Comparison of ENCODE assay signal across 41 cellular contexts in the genomic region with DNA sequence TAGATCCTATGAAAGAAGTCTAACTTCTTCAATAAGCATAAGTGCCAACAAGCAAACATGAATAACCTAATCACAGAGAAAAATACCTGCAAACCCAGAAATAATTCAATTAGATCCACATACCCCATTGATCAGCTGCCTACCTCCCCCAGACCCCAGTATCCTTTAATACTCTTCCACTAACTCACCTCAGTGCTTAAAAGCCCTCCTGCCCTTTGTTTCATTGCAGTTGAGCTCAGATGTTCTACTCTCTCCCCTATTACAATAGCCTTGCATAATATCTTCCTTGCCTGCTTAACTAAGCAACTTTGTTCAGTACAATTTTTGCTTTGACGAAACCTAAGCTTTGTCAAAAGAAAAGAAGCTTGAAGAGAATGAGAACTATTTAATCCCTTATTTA.
"Had no signal": no experiment of that assay in that cellular context is flagged by ENCODE, and none has a peak within 500 bp of the region (broad histone marks: within the 10 kb centered on the region; RNA-seq: fewer than 3 reads in every experiment).

No MANE protein-coding gene starts in this region.

- H3K27me3 Mint-ChIP-seq: activated naive CD4-positive, alpha-beta T cell treated with anti-CD3 and anti-CD28 coated beads, Interleukin-2, amount 10 ng/mL, durations not matched to agents 7 days and 5 days; activated naive CD4-positive, alpha-beta T cell treated with anti-CD3 and anti-CD28 coated beads, Interleukin-2, amount 50 U/mL, for 24 hours; activated naive CD8-positive, alpha-beta T cell; activated naive CD8-positive, alpha-beta T cell treated with anti-CD3 and anti-CD28 coated beads for 36 hours; activated naive CD8-positive, alpha-beta T cell treated with anti-CD3 and anti-CD28 coated beads, Interleukin-2, amount 10 ng/mL, durations not matched to agents 7 days and 5 days; activated naive CD8-positive, alpha-beta T cell treated with anti-CD3 and anti-CD28 coated beads, Interleukin-2, amount 50 U/mL, for 24 hours; activated T-cell treated with anti-CD3 and anti-CD28 coated beads, Interleukin-2, amount 50 U/mL, for 24 hours; activated T-helper 17 cell treated with anti-CD3 and anti-CD28 coated beads, Interleukin-2, amount 50 U/mL, for 72 hours; brain; central memory CD8-positive, alpha-beta T cell had no signal

- H3K36me3 Mint-ChIP-seq: activated naive CD4-positive, alpha-beta T cell treated with anti-CD3 and anti-CD28 coated beads, Interleukin-2, amount 10 ng/mL, durations not matched to agents 7 days and 5 days; activated naive CD8-positive, alpha-beta T cell treated with anti-CD3 and anti-CD28 coated beads, Interleukin-2, amount 10 ng/mL, durations not matched to agents 7 days and 5 days had no signal

- H3K27me3 ChIP-seq: adrenal gland, ascending aorta, body of pancreas, brain microvascular endothelial cell, breast epithelium, cardiac muscle cell had no signal

- H3K9me3 ChIP-seq: adrenal gland had no signal

- ATAC-seq: activated naive CD4-positive, alpha-beta T cell treated with anti-CD3 and anti-CD28 coated beads, Interleukin-2, amount 50 U/mL, for 72 hours; activated naive CD8-positive, alpha-beta T cell treated with anti-CD3 and anti-CD28 coated beads, Interleukin-2, amount 50 U/mL, for 24 hours; activated T-cell treated with anti-CD3 and anti-CD28 coated beads, Interleukin-2, amount 50 U/mL, for 4 hours; activated T-cell treated with anti-CD3 and anti-CD28 coated beads, Interleukin-2, amount 50 U/mL, for 72 hours; activated T-helper 17 cell treated with anti-CD3 and anti-CD28 coated beads, Interleukin-2, amount 50 U/mL, for 72 hours; body of pancreas had no signal

- H3K9me3 Mint-ChIP-seq: activated naive CD4-positive, alpha-beta T cell treated with anti-CD3 and anti-CD28 coated beads, Interleukin-2, amount 10 ng/mL, durations not matched to agents 7 days and 5 days; activated T-helper 1 cell treated with anti-CD3 and anti-CD28 coated beads, Interleukin-12 subunit alpha, Interleukin-12 subunit beta, Interleukin-2, Interleukin-4 antibody, amounts not matched to agents 30 ng/mL and 10 ng/mL and 1 ng/mL, durations not matched to agents 14 hours and 24 hours and 36 hours; activated T-helper 2 cell treated with anti-CD3 and anti-CD28 coated beads, Interferon-gamma antibody, Interleukin-2, Interleukin-4, amounts not matched to agents 10 μg/mL and 5 μg/mL and 100 μg/mL, durations not matched to agents 14 hours and 24 hours and 36 hours had no signal

- DNase-seq: activated effector memory CD4-positive, alpha-beta T cell treated with anti-CD3 and anti-CD28 coated beads, Interleukin-2, amount 50 U/mL, for 16 hours; activated effector memory CD4-positive, alpha-beta T cell treated with Interleukin-2 at 50 U/mL for 16 hours; activated gamma-delta T cell; activated gamma-delta T cell treated with Interleukin-2 at 50 U/mL for 16 hours; activated naive CD4-positive, alpha-beta T cell; activated naive CD4-positive, alpha-beta T cell treated with anti-CD3 and anti-CD28 coated beads for 36 hours; activated naive CD4-positive, alpha-beta T cell treated with anti-CD3 and anti-CD28 coated beads, Interleukin-2, amount 10 ng/mL, durations not matched to agents 7 days and 5 days; activated naive CD4-positive, alpha-beta T cell treated with anti-CD3 and anti-CD28 coated beads, Interleukin-2, amount 50 U/mL, for 16 hours; activated naive CD4-positive, alpha-beta T cell treated with Interleukin-2 at 50 U/mL for 16 hours; activated naive CD8-positive, alpha-beta T cell treated with anti-CD3 and anti-CD28 coated beads for 36 hours; activated naive CD8-positive, alpha-beta T cell treated with anti-CD3 and anti-CD28 coated beads, Interleukin-2, amount 10 ng/mL, durations not matched to agents 7 days and 5 days; activated naive CD8-positive, alpha-beta T cell treated with anti-CD3 and anti-CD28 coated beads, Interleukin-2, amount 50 U/mL, for 24 hours; activated T-cell treated with anti-CD3 and anti-CD28 coated beads for 4 hours; activated T-cell treated with anti-CD3 and anti-CD28 coated beads, Interleukin-2, amount 50 U/mL, for 1 hour; activated T-cell treated with anti-CD3 and anti-CD28 coated beads, Interleukin-2, amount 50 U/mL, for 24 hours; activated T-cell treated with anti-CD3 and anti-CD28 coated beads, Interleukin-2, amount 50 U/mL, for 4 hours; activated T-cell treated with anti-CD3 and anti-CD28 coated beads, Interleukin-2, amount 50 U/mL, for 48 hours; activated T-cell treated with anti-CD3 and anti-CD28 coated beads, Interleukin-2, amount 50 U/mL, for 72 hours; adrenal gland; amniotic stem cell; amygdala; anterior cingulate cortex; aorta; body of pancreas; brain microvascular endothelial cell; caudate nucleus; central memory CD4-positive, alpha-beta T cell; cerebellar nuclear complex had no signal

- H3K4me3 Mint-ChIP-seq: activated naive CD4-positive, alpha-beta T cell treated with anti-CD3 and anti-CD28 coated beads for 36 hours; activated naive CD4-positive, alpha-beta T cell treated with anti-CD3 and anti-CD28 coated beads, Interleukin-2, amount 10 ng/mL, durations not matched to agents 7 days and 5 days; activated naive CD4-positive, alpha-beta T cell treated with anti-CD3 and anti-CD28 coated beads, Interleukin-2, amount 50 U/mL, for 24 hours; activated naive CD8-positive, alpha-beta T cell; activated naive CD8-positive, alpha-beta T cell treated with anti-CD3 and anti-CD28 coated beads for 36 hours; activated naive CD8-positive, alpha-beta T cell treated with anti-CD3 and anti-CD28 coated beads, Interleukin-2, amount 10 ng/mL, durations not matched to agents 7 days and 5 days; activated naive CD8-positive, alpha-beta T cell treated with anti-CD3 and anti-CD28 coated beads, Interleukin-2, amount 50 U/mL, for 24 hours; activated T-cell treated with anti-CD3 and anti-CD28 coated beads, Interleukin-2, amount 50 U/mL, for 24 hours; activated T-cell treated with anti-CD3 and anti-CD28 coated beads, Interleukin-2, amount 50 U/mL, for 4 hours; activated T-cell treated with anti-CD3 and anti-CD28 coated beads, Interleukin-2, amount 50 U/mL, for 72 hours; activated T-helper 1 cell treated with anti-CD3 and anti-CD28 coated beads, Interleukin-12 subunit alpha, Interleukin-12 subunit beta, Interleukin-2, Interleukin-4 antibody, amounts not matched to agents 30 ng/mL and 10 ng/mL and 1 ng/mL, durations not matched to agents 14 hours and 24 hours and 36 hours; activated T-helper 17 cell treated with anti-CD3 and anti-CD28 coated beads, Interleukin-2, amount 50 U/mL, for 72 hours; brain; central memory CD8-positive, alpha-beta T cell had no signal

- H3K36me3 ChIP-seq: adrenal gland, ascending aorta, brain microvascular endothelial cell, breast epithelium, cardiac muscle cell had no signal

- H3K4me3 ChIP-seq: adrenal gland, ascending aorta, body of pancreas, breast epithelium, cardiac muscle cell had no signal

- H3K27ac ChIP-seq: adrenal gland, ascending aorta, body of pancreas, brain microvascular endothelial cell, breast epithelium, cardiac muscle cell had no signal

- H3K4me1 ChIP-seq: adrenal gland, ascending aorta, body of pancreas, breast epithelium had no signal

- H3K4me1 Mint-ChIP-seq: activated naive CD4-positive, alpha-beta T cell treated with anti-CD3 and anti-CD28 coated beads, Interleukin-2, amount 10 ng/mL, durations not matched to agents 7 days and 5 days; activated naive CD4-positive, alpha-beta T cell treated with anti-CD3 and anti-CD28 coated beads, Interleukin-2, amount 50 U/mL, for 24 hours; activated naive CD8-positive, alpha-beta T cell treated with anti-CD3 and anti-CD28 coated beads for 36 hours; activated naive CD8-positive, alpha-beta T cell treated with anti-CD3 and anti-CD28 coated beads, Interleukin-2, amount 10 ng/mL, durations not matched to agents 7 days and 5 days; activated naive CD8-positive, alpha-beta T cell treated with anti-CD3 and anti-CD28 coated beads, Interleukin-2, amount 50 U/mL, for 24 hours; central memory CD8-positive, alpha-beta T cell had no signal

- H3K27ac Mint-ChIP-seq: activated naive CD4-positive, alpha-beta T cell treated with anti-CD3 and anti-CD28 coated beads for 36 hours; activated naive CD4-positive, alpha-beta T cell treated with anti-CD3 and anti-CD28 coated beads, Interleukin-2, amount 10 ng/mL, durations not matched to agents 7 days and 5 days; activated naive CD4-positive, alpha-beta T cell treated with anti-CD3 and anti-CD28 coated beads, Interleukin-2, amount 50 U/mL, for 24 hours; activated naive CD4-positive, alpha-beta T cell treated with anti-CD3 and anti-CD28 coated beads, Interleukin-2, amount 50 U/mL, for 72 hours; activated naive CD8-positive, alpha-beta T cell; activated naive CD8-positive, alpha-beta T cell treated with anti-CD3 and anti-CD28 coated beads for 36 hours; activated naive CD8-positive, alpha-beta T cell treated with anti-CD3 and anti-CD28 coated beads, Interleukin-2, amount 10 ng/mL, durations not matched to agents 7 days and 5 days; activated naive CD8-positive, alpha-beta T cell treated with anti-CD3 and anti-CD28 coated beads, Interleukin-2, amount 50 U/mL, for 24 hours; activated T-cell treated with anti-CD3 and anti-CD28 coated beads, Interleukin-2, amount 50 U/mL, for 24 hours; activated T-cell treated with anti-CD3 and anti-CD28 coated beads, Interleukin-2, amount 50 U/mL, for 72 hours; activated T-helper 1 cell treated with anti-CD3 and anti-CD28 coated beads, Interleukin-12 subunit alpha, Interleukin-12 subunit beta, Interleukin-2, Interleukin-4 antibody, amounts not matched to agents 30 ng/mL and 10 ng/mL and 1 ng/mL, durations not matched to agents 14 hours and 24 hours and 36 hours; activated T-helper 17 cell treated with anti-CD3 and anti-CD28 coated beads, Interleukin-2, amount 50 U/mL, for 72 hours; activated T-helper 2 cell treated with anti-CD3 and anti-CD28 coated beads, Interferon-gamma antibody, Interleukin-2, Interleukin-4, amounts not matched to agents 10 μg/mL and 5 μg/mL and 100 μg/mL, durations not matched to agents 14 hours and 24 hours and 36 hours; brain had no signal

- FAIRE-seq: astrocyte, bronchial epithelial cell had no signal
